26 cellular contexts compared by ENCODE assay signal in genomic region chr6:93358435-93358834, GRCh38.
"Had no signal": no experiment of that assay in that cellular context is flagged by ENCODE, and none has a peak within 500 bp of the region (broad histone marks: within the 10 kb centered on the region; RNA-seq: fewer than 3 reads in every experiment).

No MANE protein-coding gene starts in this region.

- H3K4me3 Mint-ChIP-seq: activated CD4-positive, alpha-beta memory T cell treated with anti-CD3 and anti-CD28 coated beads for 36 hours; activated CD4-positive, alpha-beta T cell treated with anti-CD3 and anti-CD28 coated beads, Interleukin-2, amount 10 ng/mL, durations not matched to agents 7 days and 5 days; activated naive CD8-positive, alpha-beta T cell treated with anti-CD3 and anti-CD28 coated beads for 36 hours; activated T-cell treated with anti-CD3 and anti-CD28 coated beads, Interleukin-2, amount 50 U/mL, for 4 hours; T-cell had no signal

- H3K9me3 ChIP-seq: MG63 had no signal

- H3K9ac ChIP-seq: KMS-11 had no signal

- H3K9me3 Mint-ChIP-seq: activated CD4-positive, alpha-beta T cell treated with anti-CD3 and anti-CD28 coated beads, Interleukin-2, amount 10 ng/mL, durations not matched to agents 7 days and 5 days; activated naive CD8-positive, alpha-beta T cell treated with anti-CD3 and anti-CD28 coated beads for 36 hours; activated T-cell treated with anti-CD3 and anti-CD28 coated beads, Interleukin-2, amount 50 U/mL, for 4 hours had no signal

- H3K4me2 ChIP-seq: KMS-11 had no signal

- H3K27me3 ChIP-seq: brain microvascular endothelial cell, cardiac muscle cell, MG63 had no signal

- H3K4me3 ChIP-seq: cardiac muscle cell, MG63, SK-N-MC had no signal

- H3K27ac Mint-ChIP-seq: activated CD4-positive, alpha-beta memory T cell treated with anti-CD3 and anti-CD28 coated beads for 36 hours; activated CD4-positive, alpha-beta T cell treated with anti-CD3 and anti-CD28 coated beads, Interleukin-2, amount 10 ng/mL, durations not matched to agents 7 days and 5 days; activated naive CD8-positive, alpha-beta T cell treated with anti-CD3 and anti-CD28 coated beads for 36 hours; T-cell had no signal

- H3K36me3 Mint-ChIP-seq: activated CD4-positive, alpha-beta memory T cell treated with anti-CD3 and anti-CD28 coated beads for 36 hours; activated naive CD8-positive, alpha-beta T cell treated with anti-CD3 and anti-CD28 coated beads for 36 hours; T-cell had no signal

- H3K36me3 ChIP-seq: brain microvascular endothelial cell had no signal

- H3K27me3 Mint-ChIP-seq: activated CD4-positive, alpha-beta memory T cell treated with anti-CD3 and anti-CD28 coated beads for 36 hours; activated CD4-positive, alpha-beta T cell treated with anti-CD3 and anti-CD28 coated beads, Interleukin-2, amount 10 ng/mL, durations not matched to agents 7 days and 5 days; activated naive CD8-positive, alpha-beta T cell treated with anti-CD3 and anti-CD28 coated beads for 36 hours; T-cell had no signal

- H3K27ac ChIP-seq: brain microvascular endothelial cell, cardiac muscle cell, KMS-11, SK-N-MC had no signal

- H3K4me1 Mint-ChIP-seq: activated CD4-positive, alpha-beta T cell treated with anti-CD3 and anti-CD28 coated beads, Interleukin-2, amount 10 ng/mL, durations not matched to agents 7 days and 5 days; activated naive CD8-positive, alpha-beta T cell treated with anti-CD3 and anti-CD28 coated beads for 36 hours; T-cell had no signal

- DNase-seq: activated CD4-positive, alpha-beta memory T cell treated with anti-CD3 and anti-CD28 coated beads for 36 hours; activated CD4-positive, alpha-beta T cell treated with anti-CD3 and anti-CD28 coated beads, Interleukin-2, amount 10 ng/mL, durations not matched to agents 7 days and 5 days; activated CD4-positive, CD25-positive, alpha-beta regulatory T cell; activated CD8-positive, alpha-beta memory T cell treated with anti-CD3 and anti-CD28 coated beads for 24 hours; activated effector memory CD4-positive, alpha-beta T cell treated with anti-CD3 and anti-CD28 coated beads, Interleukin-2, amount 50 U/mL, for 16 hours; activated naive CD4-positive, alpha-beta T cell treated with Interleukin-2 at 50 U/mL for 16 hours; activated naive CD8-positive, alpha-beta T cell treated with anti-CD3 and anti-CD28 coated beads for 36 hours; activated T-cell treated with anti-CD3 and anti-CD28 coated beads, Interleukin-2, amount 50 U/mL, for 4 hours; brain microvascular endothelial cell; MG63; MV-4-11; NCI-H1092 treated with DMSO at 0.1 percent for 48 hours; NCI-H1436 treated with DMSO at 0.1 percent for 48 hours; NCI-H1930; NCI-H2107; NCI-H446; NCI-H524; T-cell; T-helper 2 cell; T1000 had no signal

- FAIRE-seq: colon, TTC549 had no signal

- ATAC-seq: activated T-cell treated with anti-CD3 and anti-CD28 coated beads, Interleukin-2, amount 50 U/mL, for 4 hours; Right ventricle myocardium inferior; T-cell had no signal
